Comparison of ENCODE assay signal across 9 cellular contexts in genomic region chr1:241424480-241424971, GRCh38.
A peak's percentile ranks its signal among the peaks of the same experiment; 100 is the strongest.
DNase-seq lines count a peak whose midpoint lies in the region; ATAC-seq and TF ChIP-seq lines count a peak whose summit lies in the region.
"Had no signal": no experiment of that assay in that cellular context is flagged by ENCODE, and none has a peak within 500 bp of the region (broad histone marks: within the 10 kb centered on the region; RNA-seq: fewer than 3 reads in every experiment).

No MANE protein-coding gene starts in this region.

- peak overlapping the region; percentile 74 for H3K9ac ChIP-seq in NT2/D1 (ENCODE audit: insufficient read length, low read depth)

- 44 to 64% (median 46%) methylated on average over 9 to 21 of the region's 21 CpGs for WGBS in spleen, 5 donors
- WGBS in adrenal gland, 4 donors: 45 to 94% (median 67%) methylated on average over 3 to 21 of the region's 21 CpGs

- H3K27ac ChIP-seq in spleen (no peak overlapping the region), adrenal gland (no peak overlapping the region)

- H3K4me1 ChIP-seq in NT2/D1 (ENCODE audit: insufficient read depth, insufficient read length): no peaks in the 10 kb centered on the region
- peaks cover 0 to 16% (median 13%) of the 10 kb centered on the region in 6 donors for H3K4me1 ChIP-seq in spleen
- H3K4me1 ChIP-seq in adrenal gland (replicated peaks in 1 of 2): peaks cover 0 to 4% of the 10 kb centered on the region in 2 donors

- H3K9me3 ChIP-seq in NT2/D1 (ENCODE audit: insufficient read depth, low read length): no peaks in the 10 kb centered on the region
- no peaks in the 10 kb centered on the region for H3K9me3 ChIP-seq in spleen
- H3K9me3 ChIP-seq in adrenal gland (replicated peaks in 1 of 3): no peaks in the 10 kb centered on the region

- intact Hi-C loops in spleen (cut with DNase I; ENCODE audit: low total_unique reads): no loop called here
- intact Hi-C loops in adrenal gland (cut with DNase I): no loop called here

- ATAC-seq in GM21529 (IDR thresholded peaks at IDR 0.05; ENCODE audit: unreplicated experiment) (peak; percentile 8), HG02840 (IDR thresholded peaks at IDR 0.05; ENCODE audit: low FRiP score, unreplicated experiment) (no peak)

- H3K27me3 ChIP-seq in NT2/D1 (ENCODE audit: insufficient read depth, insufficient read length) (peaks cover 37% of the 10 kb centered on the region), spleen (replicated peaks in 1 of 7) (peaks cover 3 to 32% (median 17%) of the 10 kb centered on the region in 7 donors), adrenal gland (peaks cover 9% of the 10 kb centered on the region)

- TF ChIP-seq CTCF in fibroblast of pulmonary artery (IDR thresholded peaks at IDR 0.05; ENCODE audit: low read length, missing control alignments): no peak
- no peak for TF ChIP-seq CTCF in spleen (IDR thresholded peaks at IDR 0.05 in 8 of 11, conservative IDR thresholded peaks at IDR 0.05 in 3 of 11)
- no peak for TF ChIP-seq CTCF in adrenal gland (IDR thresholded peaks at IDR 0.05)

- DNase-seq in NT2/D1 (ENCODE audit: low read depth, low spot score): no peak
- no peak for DNase-seq in fibroblast of pulmonary artery (ENCODE audit: low read depth)
- DNase-seq in spleen: peak; percentile 70
- no peak for DNase-seq in adrenal gland
- DNase-seq in SKM-1 treated with dmso at 0.1 percent for 144 hours (lab: John Stamatoyannopoulos, UW; ENCODE audit: unreplicated experiment): no peak
- DNase-seq in NCI-H82 (lab: John Stamatoyannopoulos, UW): no peak
- DNase-seq: activated CD4-positive, alpha-beta T cell treated with anti-CD3 and anti-CD28 coated beads for 4 hours had no signal

- no peaks in the 10 kb centered on the region for H3K36me3 ChIP-seq in NT2/D1 (ENCODE audit: insufficient read depth, insufficient read length, low read length)
- no peaks in the 10 kb centered on the region for H3K36me3 ChIP-seq in spleen
- no peaks in the 10 kb centered on the region for H3K36me3 ChIP-seq in adrenal gland (replicated peaks in 1 of 2)

- H3K4me3 ChIP-seq in NT2/D1 (ENCODE audit: insufficient read length, low read depth) (peak overlapping the region; percentile 60), fibroblast of pulmonary artery (replicated peaks; ENCODE audit: low read depth, low read length) (peak overlapping the region; percentile 56), spleen (peak overlapping the region in 7 of 8 donors; percentile 39 to 74 (median 42)), adrenal gland (peak overlapping the region in 1 of 4 donors; percentile 54)

- TF ChIP-seq POLR2A in spleen (IDR thresholded peaks at IDR 0.05) (no peak), adrenal gland (IDR thresholded peaks at IDR 0.05) (no peak)
